26 cellular contexts compared by ENCODE assay signal in the genomic region with DNA sequence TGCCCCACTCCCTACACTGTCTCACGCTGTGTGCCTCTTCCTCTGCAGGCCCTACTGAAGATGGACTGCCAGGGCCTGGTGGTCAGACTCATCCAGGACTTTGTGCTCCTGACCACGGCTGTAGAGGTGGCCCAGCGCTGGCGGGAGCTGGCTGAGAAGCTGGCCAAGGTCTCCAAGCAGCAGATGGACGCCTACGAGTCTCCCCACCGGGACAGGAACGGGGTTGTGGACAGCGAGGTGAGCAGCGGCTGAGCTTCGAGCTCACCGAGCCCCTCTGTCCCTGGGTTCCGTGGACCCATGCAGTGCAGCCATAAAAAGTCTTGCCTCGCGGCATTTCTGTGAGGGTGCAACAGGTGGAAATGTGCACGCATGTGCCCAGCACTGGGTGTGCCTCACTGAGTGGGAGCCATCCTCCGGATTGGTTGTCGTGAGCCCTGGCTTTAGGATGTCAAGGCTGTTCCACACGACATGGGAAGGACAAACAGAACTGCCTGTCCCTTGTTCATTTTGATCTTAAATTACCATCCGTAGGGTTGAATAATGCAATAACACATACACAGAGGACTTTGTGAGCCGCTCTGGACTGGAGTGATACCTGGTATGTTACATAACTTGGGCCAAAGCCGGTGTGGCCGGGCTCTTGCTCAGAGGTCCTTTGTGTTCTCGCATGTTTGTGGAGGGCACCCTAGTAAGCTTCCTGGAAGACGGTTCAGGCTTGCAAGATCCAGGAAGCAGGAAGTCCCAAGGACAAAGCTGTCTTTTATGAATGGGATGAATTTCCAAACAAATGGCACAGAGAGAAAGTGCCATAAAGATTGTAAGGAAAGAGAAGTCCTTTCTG.
DNase-seq lines count a peak whose midpoint lies in the region; ATAC-seq and TF ChIP-seq lines count a peak whose summit lies in the region.
"Had no signal": no experiment of that assay in that cellular context is flagged by ENCODE, and none has a peak within 500 bp of the region (broad histone marks: within the 10 kb centered on the region; RNA-seq: fewer than 3 reads in every experiment).

No MANE protein-coding gene starts in this region.

- H3K4me1 ChIP-seq in cardiac muscle cell (ENCODE audit: low read depth) (peaks cover 8% of the 10 kb centered on the region), neural progenitor cell (peaks cover 22% of the 10 kb centered on the region)

- no peak for DNase-seq in cardiac muscle cell (ENCODE audit: low read depth in 1 of 2, low spot score in 1 of 2)
- no peak for DNase-seq in cardiac septum (ENCODE audit: low spot score)
- DNase-seq in endothelial cell (ENCODE audit: low spot score) = no peak
- DNase-seq in neural progenitor cell (ENCODE audit: low spot score) = no peak
- DNase-seq in type B pancreatic cell (ENCODE audit: extremely low spot score, unreplicated experiment) = no peak
- no peak for DNase-seq in superior temporal gyrus (ENCODE audit: extremely low spot score)
- DNase-seq: activated B cell treated with CpG ODN at 0.5 μM for 24 hours; activated CD4-positive, alpha-beta T cell treated with anti-CD3 and anti-CD28 coated beads, Interleukin-2, amount 50 U/mL, for 48 hours; anterior cingulate cortex; CD8-positive, alpha-beta T cell; left ventricle myocardium inferior; MM.1S; NCI-H2029; NCI-H2227 treated with DMSO at 0.1 percent for 48 hours; NCI-H69; SHP77 treated with DMSO at 0.1 percent for 48 hours; stimulated activated naive CD8-positive, alpha-beta T cell treated with anti-CD3 and anti-CD28 coated beads, Interleukin-15, Interleukin-2, amounts not matched to agents 100 U/mL and 50 U/mL, for 24 hours had no signal

- peak overlapping the region; percentile 77 for H3K4me3 Mint-ChIP-seq in endothelial cell (ENCODE audit: unreplicated experiment)
- no peak overlapping the region for H3K4me3 Mint-ChIP-seq in neural progenitor cell
- H3K4me3 Mint-ChIP-seq in type B pancreatic cell = no peak overlapping the region
- H3K4me3 Mint-ChIP-seq: activated B cell treated with CpG ODN at 0.5 μM for 24 hours; activated T-helper 1 cell treated with anti-CD3 and anti-CD28 coated beads, Interleukin-12 subunit alpha, Interleukin-12 subunit beta, Interleukin-2, Interleukin-4 antibody, amounts not matched to agents 30 ng/mL and 10 ng/mL and 1 ng/mL, durations not matched to agents 14 hours and 24 hours and 36 hours; CD8-positive, alpha-beta T cell; central memory CD8-positive, alpha-beta T cell had no signal

- H3K9me3 Mint-ChIP-seq in endothelial cell (ENCODE audit: unreplicated experiment) = no peaks in the 10 kb centered on the region
- no peaks in the 10 kb centered on the region for H3K9me3 Mint-ChIP-seq in neural progenitor cell
- H3K9me3 Mint-ChIP-seq in type B pancreatic cell = no peaks in the 10 kb centered on the region
- H3K9me3 Mint-ChIP-seq: activated B cell treated with CpG ODN at 0.5 μM for 24 hours; activated naive CD4-positive, alpha-beta T cell treated with anti-CD3 and anti-CD28 coated beads, Interleukin-2, amount 50 U/mL, for 72 hours; activated T-helper 1 cell treated with anti-CD3 and anti-CD28 coated beads, Interleukin-12 subunit alpha, Interleukin-12 subunit beta, Interleukin-2, Interleukin-4 antibody, amounts not matched to agents 30 ng/mL and 10 ng/mL and 1 ng/mL, durations not matched to agents 14 hours and 24 hours and 36 hours; CD8-positive, alpha-beta T cell; central memory CD8-positive, alpha-beta T cell had no signal

- no peak overlapping the region for H2AFZ ChIP-seq in neural progenitor cell (replicated peaks)

- peaks cover 19% of the 10 kb centered on the region for H3K36me3 ChIP-seq in cardiac muscle cell
- no peaks in the 10 kb centered on the region for H3K36me3 ChIP-seq in neural progenitor cell

- peaks cover 21% of the 10 kb centered on the region for H3K4me1 Mint-ChIP-seq in endothelial cell (ENCODE audit: unreplicated experiment)
- H3K4me1 Mint-ChIP-seq in neural progenitor cell = peaks cover 31% of the 10 kb centered on the region
- peaks cover 16% of the 10 kb centered on the region for H3K4me1 Mint-ChIP-seq in type B pancreatic cell (ENCODE audit: unreplicated experiment)

- no peak for TF ChIP-seq CTCF in cardiac muscle cell (IDR thresholded peaks at IDR 0.05; ENCODE audit: low read depth, low read length)
- TF ChIP-seq CTCF in endothelial cell (IDR thresholded peaks at IDR 0.05; ENCODE audit: unreplicated experiment) = no peak
- no peak for TF ChIP-seq CTCF in neural progenitor cell (IDR thresholded peaks at IDR 0.05)
- TF ChIP-seq CTCF in type B pancreatic cell (conservative IDR thresholded peaks at IDR 0.05) = no peak

- no peak overlapping the region for H3K4me3 ChIP-seq in cardiac muscle cell
- no peak overlapping the region for H3K4me3 ChIP-seq in neural progenitor cell
- H3K4me3 ChIP-seq: K562, left ventricle myocardium inferior, tibial artery had no signal

- H3K27me3 ChIP-seq in cardiac muscle cell (no peaks in the 10 kb centered on the region), neural progenitor cell (no peaks in the 10 kb centered on the region)
- H3K27me3 ChIP-seq: tibial artery had no signal

- H3K27me3 Mint-ChIP-seq in endothelial cell (ENCODE audit: unreplicated experiment) (peaks cover 1% of the 10 kb centered on the region), neural progenitor cell (ENCODE audit: insufficient read depth, low read depth) (no peaks in the 10 kb centered on the region), type B pancreatic cell (no peaks in the 10 kb centered on the region)
- H3K27me3 Mint-ChIP-seq: progenitor cell of endocrine pancreas had no signal

- no peak overlapping the region for H3K27ac Mint-ChIP-seq in endothelial cell (ENCODE audit: unreplicated experiment)
- H3K27ac Mint-ChIP-seq in neural progenitor cell = peak overlapping the region; percentile 47
- H3K27ac Mint-ChIP-seq in type B pancreatic cell = peak overlapping the region; percentile 29
- H3K27ac Mint-ChIP-seq: activated B cell treated with CpG ODN at 0.5 μM for 24 hours; activated naive CD4-positive, alpha-beta T cell treated with anti-CD3 and anti-CD28 coated beads, Interleukin-2, amount 50 U/mL, for 72 hours; activated T-helper 1 cell treated with anti-CD3 and anti-CD28 coated beads, Interleukin-12 subunit alpha, Interleukin-12 subunit beta, Interleukin-2, Interleukin-4 antibody, amounts not matched to agents 30 ng/mL and 10 ng/mL and 1 ng/mL, durations not matched to agents 14 hours and 24 hours and 36 hours; CD8-positive, alpha-beta T cell; progenitor cell of endocrine pancreas had no signal

- no peak for ATAC-seq in HG03135 (IDR thresholded peaks at IDR 0.05; ENCODE audit: unreplicated experiment)
- no peak for ATAC-seq in HG02970 (IDR thresholded peaks at IDR 0.05; ENCODE audit: low FRiP score, unreplicated experiment)
- ATAC-seq: activated naive CD4-positive, alpha-beta T cell treated with anti-CD3 and anti-CD28 coated beads, Interleukin-2, amount 50 U/mL, for 72 hours; CD8-positive, alpha-beta T cell; K562; Panc1; stimulated activated naive CD8-positive, alpha-beta T cell treated with anti-CD3 and anti-CD28 coated beads, Interleukin-15, Interleukin-2, amounts not matched to agents 100 U/mL and 50 U/mL, for 24 hours had no signal

- peaks cover 13% of the 10 kb centered on the region for H3F3A ChIP-seq in neural progenitor cell (ENCODE audit: low read depth)

- peaks cover 32% of the 10 kb centered on the region for H3K36me3 Mint-ChIP-seq in endothelial cell (ENCODE audit: low read depth, unreplicated experiment)
- H3K36me3 Mint-ChIP-seq in neural progenitor cell = peaks cover 43% of the 10 kb centered on the region
- H3K36me3 Mint-ChIP-seq in type B pancreatic cell = peaks cover 29% of the 10 kb centered on the region
- H3K36me3 Mint-ChIP-seq: activated naive CD4-positive, alpha-beta T cell treated with anti-CD3 and anti-CD28 coated beads, Interleukin-2, amount 50 U/mL, for 72 hours; CD8-positive, alpha-beta T cell had no signal

- intact Hi-C loops in cardiac septum (cut with DNase I) = loop anchor here (5.0 kb wide), 1 partner anchor 170 kb away; no protein-coding TSS in a partner anchor

- H3K4me2 ChIP-seq in neural progenitor cell = no peak overlapping the region

- H4K20me1 ChIP-seq in neural progenitor cell (ENCODE audit: low read depth) = peaks cover 27% of the 10 kb centered on the region

- H3K9me3 ChIP-seq in cardiac muscle cell (ENCODE audit: low read depth) = no peaks in the 10 kb centered on the region
- H3K9me3 ChIP-seq in neural progenitor cell (ENCODE audit: low read depth) = no peaks in the 10 kb centered on the region
- H3K9me3 ChIP-seq: left ventricle myocardium inferior, tibial artery had no signal

- H3K27ac ChIP-seq in cardiac muscle cell (peak overlapping the region; percentile 67), neural progenitor cell (no peak overlapping the region)

- H3K9ac ChIP-seq in neural progenitor cell = no peak overlapping the region

- H3K79me2 ChIP-seq in neural progenitor cell (ENCODE audit: low read depth) = peaks cover 39% of the 10 kb centered on the region
